ENCODE assay signal across 10 cellular contexts in genomic region chr1:89545264-89546038, GRCh38. TPM values are rescaled to one million over a fixed set of nuclear protein-coding genes. Genes with fewer than 3 reads are reported as not detected.
DNase-seq lines count a peak whose midpoint lies in the region; ATAC-seq, FAIRE-seq and TF ChIP-seq lines count a peak whose summit lies in the region.
"Had no signal": no experiment of that assay in that cellular context is flagged by ENCODE, and none has a peak within 500 bp of the region (broad histone marks: within the 10 kb centered on the region; RNA-seq: fewer than 3 reads in every experiment).

No MANE protein-coding gene starts in this region.

- no peak for FAIRE-seq in A549 (lab: Jason Lieb, UNC)
- FAIRE-seq in kidney (lab: Jason Lieb, UNC): no peak

- TF ChIP-seq CTCF in A549 (IDR thresholded peaks at IDR 0.05): no peak
- TF ChIP-seq CTCF in kidney (IDR thresholded peaks at IDR 0.05; ENCODE audit: borderline replicate concordance, extremely low read depth, insufficient read depth): no peak

- 73% methylated on average over 6 of the region's 6 CpGs for WGBS in A549 (ENCODE audit: missing lambda C conversion rate)
- WGBS in mesodermal cell (ENCODE audit: insufficient coverage in 2 of 2), 2 experiments: 75 to 96% methylated on average over 2 to 4 of the region's 6 CpGs

- CTCF ChIA-PET in A549 (lab: Yijun Ruan, JAX): no interaction called here

- POLR2A ChIA-PET in A549 (lab: Yijun Ruan, JAX): no interaction called here
- POLR2A ChIA-PET in activated naive CD8-positive, alpha-beta T cell treated with anti-CD3 and anti-CD28 coated beads, Interleukin-2, amount 10 ng/mL, durations not matched to agents 7 days and 5 days (lab: Charles Lee): no interaction called here

- ATAC-seq in A549: no peak
- ATAC-seq in activated naive CD8-positive, alpha-beta T cell treated with anti-CD3 and anti-CD28 coated beads, Interleukin-2, amount 10 ng/mL, durations not matched to agents 7 days and 5 days (ENCODE audit: low read depth): peak; percentile 59
- no peak for ATAC-seq in HG03571 (IDR thresholded peaks at IDR 0.05; ENCODE audit: unreplicated experiment)
- no peak for ATAC-seq in GM18505 (IDR thresholded peaks at IDR 0.05; ENCODE audit: unreplicated experiment)

- H3K9me3 Mint-ChIP-seq in activated naive CD8-positive, alpha-beta T cell treated with anti-CD3 and anti-CD28 coated beads, Interleukin-2, amount 10 ng/mL, durations not matched to agents 7 days and 5 days: no peaks in the 10 kb centered on the region
- H3K9me3 Mint-ChIP-seq: nephron progenitor cell had no signal

- no peak for TF ChIP-seq POLR2A in A549 (IDR thresholded peaks at IDR 0.05; ENCODE audit: low read length)
- no peak for TF ChIP-seq POLR2A in GM18505 (IDR thresholded peaks at IDR 0.05; ENCODE audit: borderline replicate concordance, extremely low read depth, insufficient read depth, insufficient read length)

- no peak for TF ChIP-seq EP300 in A549 (IDR thresholded peaks at IDR 0.05)

- TF ChIP-seq RAD21 in A549 (conservative IDR thresholded peaks at IDR 0.05 in 1 of 2, IDR thresholded peaks at IDR 0.05 in 1 of 2): no peak

- DNase-seq in A549 (ENCODE audit: low read depth in 1 of 2, low spot score in 1 of 2): no peak
- DNase-seq in MV-4-11 (lab: John Stamatoyannopoulos, UW): peak; percentile 47
- no peak for DNase-seq in activated naive CD8-positive, alpha-beta T cell treated with anti-CD3 and anti-CD28 coated beads, Interleukin-2, amount 10 ng/mL, durations not matched to agents 7 days and 5 days
- no peak for DNase-seq in kidney
- DNase-seq in iPS-NIHi11 (ENCODE audit: low spot score): no peak
- DNase-seq: COR-L47, nephron progenitor cell had no signal

- no peaks in the 10 kb centered on the region for H3K36me3 ChIP-seq in mesodermal cell (ENCODE audit: control insufficient read depth, insufficient read depth, low read length)
- H3K36me3 ChIP-seq in kidney (ENCODE audit: control insufficient read depth in 1 of 2, insufficient read depth in 2 of 2, low read length in 2 of 2): no peaks in the 10 kb centered on the region

- H3K9ac ChIP-seq in kidney (ENCODE audit: low read length in 2 of 2): no peak overlapping the region

- intact Hi-C loops in kidney (cut with DNase I): no loop called here

- no peaks in the 10 kb centered on the region for H3K9me3 ChIP-seq in A549
- no peaks in the 10 kb centered on the region for H3K9me3 ChIP-seq in mesodermal cell (ENCODE audit: control insufficient read depth, low read length)
- H3K9me3 ChIP-seq in kidney (ENCODE audit: control insufficient read depth in 1 of 2, low read length in 2 of 2): no peaks in the 10 kb centered on the region

- H3K4me3 ChIP-seq in A549: no peak overlapping the region
- no peak overlapping the region for H3K4me3 ChIP-seq in mesodermal cell (ENCODE audit: extremely low read depth, insufficient read depth, low read length, poor library complexity, severe bottlenecking)
- H3K4me3 ChIP-seq in kidney (ENCODE audit: low read length in 2 of 2): no peak overlapping the region

- H3K27ac ChIP-seq in A549 (no peak overlapping the region), mesodermal cell (ENCODE audit: low read depth, low read length, severe bottlenecking) (peak overlapping the region; percentile 71), kidney (ENCODE audit: low read depth in 2 of 2, low read length in 2 of 2) (no peak overlapping the region)

- 0 out of 3 replicates have a peak overlapping the region, but pooled peaks have one; percentile 9 for H3K4me2 ChIP-seq in A549

- H3K36me3 Mint-ChIP-seq in activated naive CD8-positive, alpha-beta T cell treated with anti-CD3 and anti-CD28 coated beads, Interleukin-2, amount 10 ng/mL, durations not matched to agents 7 days and 5 days: peaks cover 25% of the 10 kb centered on the region

- H3K27me3 Mint-ChIP-seq in activated naive CD8-positive, alpha-beta T cell treated with anti-CD3 and anti-CD28 coated beads, Interleukin-2, amount 10 ng/mL, durations not matched to agents 7 days and 5 days: no peaks in the 10 kb centered on the region

- H3K4me3 Mint-ChIP-seq in activated naive CD8-positive, alpha-beta T cell treated with anti-CD3 and anti-CD28 coated beads, Interleukin-2, amount 10 ng/mL, durations not matched to agents 7 days and 5 days: peak overlapping the region; percentile 17
- H3K4me3 Mint-ChIP-seq: nephron progenitor cell had no signal

- peak overlapping the region; percentile 65 for H3K27ac Mint-ChIP-seq in activated naive CD8-positive, alpha-beta T cell treated with anti-CD3 and anti-CD28 coated beads, Interleukin-2, amount 10 ng/mL, durations not matched to agents 7 days and 5 days
- H3K27ac Mint-ChIP-seq: nephron progenitor cell had no signal

- H3K4me1 ChIP-seq in A549 (peaks cover 33% of the 10 kb centered on the region), mesodermal cell (ENCODE audit: control insufficient read depth, insufficient read depth, low read length, poor library complexity, severe bottlenecking) (peaks cover 3% of the 10 kb centered on the region), kidney (ENCODE audit: control insufficient read depth in 1 of 2, insufficient read depth in 1 of 2, low read depth in 1 of 2, low read length in 2 of 2) (no peaks in the 10 kb centered on the region)

- peaks cover 28% of the 10 kb centered on the region for H3K4me1 Mint-ChIP-seq in activated naive CD8-positive, alpha-beta T cell treated with anti-CD3 and anti-CD28 coated beads, Interleukin-2, amount 10 ng/mL, durations not matched to agents 7 days and 5 days

TF ChIP-seq in A549, 52 proteins besides CTCF, POLR2A, EP300 and RAD21:
- TF ChIP-seq REST (IDR thresholded peaks at IDR 0.05) (no peak), MYC (IDR thresholded peaks at IDR 0.05; ENCODE audit: borderline replicate concordance, low read length) (no peak), JUNB (IDR thresholded peaks at IDR 0.05) (no peak)

RNA-seq across cellular contexts. Expression of gene LRRC8B, which starts 20.8 kb away (rescaled TPM):
- polyA plus RNA-seq in A549 (2011; rRNA removed) (10.3 and 11.1 TPM in 2 replicates), A549 (2017; fragmentation: RNase III; extraction: RNeasy Plus Mini Kit Qiagen cat#74134 plus additional on column Dnase treatment) (3.2 to 3.3 TPM (median 3.2 TPM) in 3 replicates), kidney (ENCODE audit: insufficient read depth, low read depth, low replicate concordance) (2.4 TPM)
- 2.5 and 3.9 TPM in 2 replicates for polyA plus RNA-seq in A549 (2012; cell fraction: cytosol; rRNA removed)
- polyA plus RNA-seq in A549 (2012; cell fraction: nucleus; rRNA removed): 2.1 and 2.7 TPM in 2 replicates
- polyA minus RNA-seq in A549 (2011; rRNA and poly(A)+ RNA removed): 23.4 and 29.1 TPM in 2 replicates
- 10 to 100 TPM; 12.8 to 13.9 TPM for total RNA-seq in activated naive CD8-positive, alpha-beta T cell treated with anti-CD3 and anti-CD28 coated beads, Interleukin-2, amount 10 ng/mL, durations not matched to agents 7 days and 5 days
- 10.4 TPM for polyA plus RNA-seq in mesodermal cell (2013, experiment 1 of 2)
- polyA plus RNA-seq in mesodermal cell (2013, experiment 2 of 2): 8.1 TPM
- 15.1 TPM for total RNA-seq in kidney
